1 cellular context compared by ENCODE assay signal in the genomic region with DNA sequence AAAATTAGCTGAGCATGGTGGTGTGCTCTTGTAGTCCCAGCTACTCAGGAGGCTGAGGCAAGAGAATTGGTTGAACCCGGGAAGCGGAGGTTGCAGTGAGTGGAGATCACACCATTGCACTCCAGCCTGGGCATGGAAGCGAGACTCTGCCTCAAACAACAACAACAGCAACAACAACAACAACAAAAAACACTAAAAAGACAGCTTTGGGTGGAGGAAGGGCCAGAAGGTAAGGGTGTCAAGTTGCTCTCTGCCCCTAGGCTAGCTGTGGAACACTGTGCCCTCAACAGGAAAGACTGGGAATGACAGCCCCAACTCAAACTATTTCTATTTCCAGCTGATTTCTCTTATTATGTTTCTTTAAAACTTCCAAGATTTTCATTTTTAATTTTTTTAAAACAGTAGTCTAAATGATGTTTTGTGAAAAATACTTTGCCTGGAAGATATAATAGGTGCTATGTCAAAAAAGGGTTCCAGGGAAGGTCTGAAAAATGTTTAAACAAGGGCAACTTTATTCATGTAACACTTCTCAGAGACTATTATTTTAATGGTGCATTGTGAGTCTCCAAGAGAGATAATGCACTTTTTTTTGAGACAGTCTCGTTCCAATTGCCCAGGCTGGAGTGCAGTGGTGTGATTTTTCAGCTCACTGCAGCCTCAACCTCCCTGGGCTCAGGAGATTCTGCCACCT.
TF ChIP-seq lines count a peak whose summit lies in the region.

No MANE protein-coding gene starts in this region.

TF ChIP-seq in HCT116, 20 proteins besides CTCF, POLR2A, EP300 and RAD21:
- TF ChIP-seq ELF1 (IDR thresholded peaks at IDR 0.05; ENCODE audit: borderline replicate concordance, low read depth) (no peak), JUND (IDR thresholded peaks at IDR 0.05) (no peak), POLR2AphosphoS5 (IDR thresholded peaks at IDR 0.05; ENCODE audit: low read depth, low read length) (no peak), EGR1 (IDR thresholded peaks at IDR 0.05; ENCODE audit: low read depth) (no peak), ZNF274 (IDR thresholded peaks at IDR 0.05; ENCODE audit: low read depth, low read length) (no peak), FOSL1 (IDR thresholded peaks at IDR 0.05; ENCODE audit: low read depth) (no peak), SIN3A (IDR thresholded peaks at IDR 0.05; ENCODE audit: low read depth) (no peak), SRF (IDR thresholded peaks at IDR 0.05; ENCODE audit: low read depth) (no peak), EZH2 (IDR thresholded peaks at IDR 0.05) (no peak)
- TF ChIP-seq, protein P1, sequence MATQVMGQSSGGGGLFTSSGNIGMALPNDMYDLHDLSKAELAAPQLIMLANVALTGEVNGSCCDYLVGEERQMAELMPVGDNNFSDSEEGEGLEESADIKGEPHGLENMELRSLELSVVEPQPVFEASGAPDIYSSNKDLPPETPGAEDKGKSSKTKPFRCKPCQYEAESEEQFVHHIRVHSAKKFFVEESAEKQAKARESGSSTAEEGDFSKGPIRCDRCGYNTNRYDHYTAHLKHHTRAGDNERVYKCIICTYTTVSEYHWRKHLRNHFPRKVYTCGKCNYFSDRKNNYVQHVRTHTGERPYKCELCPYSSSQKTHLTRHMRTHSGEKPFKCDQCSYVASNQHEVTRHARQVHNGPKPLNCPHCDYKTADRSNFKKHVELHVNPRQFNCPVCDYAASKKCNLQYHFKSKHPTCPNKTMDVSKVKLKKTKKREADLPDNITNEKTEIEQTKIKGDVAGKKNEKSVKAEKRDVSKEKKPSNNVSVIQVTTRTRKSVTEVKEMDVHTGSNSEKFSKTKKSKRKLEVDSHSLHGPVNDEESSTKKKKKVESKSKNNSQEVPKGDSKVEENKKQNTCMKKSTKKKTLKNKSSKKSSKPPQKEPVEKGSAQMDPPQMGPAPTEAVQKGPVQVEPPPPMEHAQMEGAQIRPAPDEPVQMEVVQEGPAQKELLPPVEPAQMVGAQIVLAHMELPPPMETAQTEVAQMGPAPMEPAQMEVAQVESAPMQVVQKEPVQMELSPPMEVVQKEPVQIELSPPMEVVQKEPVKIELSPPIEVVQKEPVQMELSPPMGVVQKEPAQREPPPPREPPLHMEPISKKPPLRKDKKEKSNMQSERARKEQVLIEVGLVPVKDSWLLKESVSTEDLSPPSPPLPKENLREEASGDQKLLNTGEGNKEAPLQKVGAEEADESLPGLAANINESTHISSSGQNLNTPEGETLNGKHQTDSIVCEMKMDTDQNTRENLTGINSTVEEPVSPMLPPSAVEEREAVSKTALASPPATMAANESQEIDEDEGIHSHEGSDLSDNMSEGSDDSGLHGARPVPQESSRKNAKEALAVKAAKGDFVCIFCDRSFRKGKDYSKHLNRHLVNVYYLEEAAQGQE (IDR thresholded peaks at IDR 0.05; ENCODE audit: low read depth), result no peak
- TF ChIP-seq, protein P2, sequence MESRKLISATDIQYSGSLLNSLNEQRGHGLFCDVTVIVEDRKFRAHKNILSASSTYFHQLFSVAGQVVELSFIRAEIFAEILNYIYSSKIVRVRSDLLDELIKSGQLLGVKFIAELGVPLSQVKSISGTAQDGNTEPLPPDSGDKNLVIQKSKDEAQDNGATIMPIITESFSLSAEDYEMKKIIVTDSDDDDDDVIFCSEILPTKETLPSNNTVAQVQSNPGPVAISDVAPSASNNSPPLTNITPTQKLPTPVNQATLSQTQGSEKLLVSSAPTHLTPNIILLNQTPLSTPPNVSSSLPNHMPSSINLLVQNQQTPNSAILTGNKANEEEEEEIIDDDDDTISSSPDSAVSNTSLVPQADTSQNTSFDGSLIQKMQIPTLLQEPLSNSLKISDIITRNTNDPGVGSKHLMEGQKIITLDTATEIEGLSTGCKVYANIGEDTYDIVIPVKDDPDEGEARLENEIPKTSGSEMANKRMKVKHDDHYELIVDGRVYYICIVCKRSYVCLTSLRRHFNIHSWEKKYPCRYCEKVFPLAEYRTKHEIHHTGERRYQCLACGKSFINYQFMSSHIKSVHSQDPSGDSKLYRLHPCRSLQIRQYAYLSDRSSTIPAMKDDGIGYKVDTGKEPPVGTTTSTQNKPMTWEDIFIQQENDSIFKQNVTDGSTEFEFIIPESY (IDR thresholded peaks at IDR 0.05; ENCODE audit: extremely low read depth, insufficient replicate concordance, low read length), result no peak
- TF ChIP-seq, protein P3, sequence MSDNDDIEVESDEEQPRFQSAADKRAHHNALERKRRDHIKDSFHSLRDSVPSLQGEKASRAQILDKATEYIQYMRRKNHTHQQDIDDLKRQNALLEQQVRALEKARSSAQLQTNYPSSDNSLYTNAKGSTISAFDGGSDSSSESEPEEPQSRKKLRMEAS (IDR thresholded peaks at IDR 0.05), result no peak
